In the genomic region with DNA sequence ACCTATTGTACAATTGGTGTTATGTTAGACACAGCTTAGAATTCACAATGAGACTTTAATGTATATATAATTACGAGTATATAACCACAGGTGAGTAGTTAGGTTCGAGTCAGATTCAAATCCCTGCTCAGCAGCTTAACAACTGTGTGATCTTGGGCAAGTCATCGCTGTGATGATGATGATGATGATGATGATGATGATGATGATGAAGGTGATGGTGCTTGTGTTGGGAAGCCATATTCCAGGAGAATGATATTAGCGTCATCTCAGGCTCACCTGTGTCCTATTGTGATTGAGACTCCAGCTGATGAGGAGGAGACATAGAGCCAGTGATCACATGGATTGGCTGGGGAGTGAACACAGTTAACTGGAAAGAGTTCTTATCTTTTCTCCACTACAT, we compare ENCODE assay signal across 31 cellular contexts. TPM values are rescaled to one million over a fixed set of nuclear protein-coding genes. Genes with fewer than 3 reads are reported as not detected.
"Had no signal": no experiment of that assay in that cellular context is flagged by ENCODE, and none has a peak within 500 bp of the region (broad histone marks: within the 10 kb centered on the region; RNA-seq: fewer than 3 reads in every experiment).

No MANE protein-coding gene starts in this region.

- H3K36me3 ChIP-seq: stomach, suprapubic skin, thoracic aorta, thyroid gland, tibial artery, tibial nerve, transverse colon, upper lobe of left lung, upper lobe of right lung, uterus, vagina had no signal

- H3K4me1 Mint-ChIP-seq: stimulated activated naive B cell treated with anti-CD40 and anti-IgM and Interleukin-4, amounts not matched to agents 10 μg/mL and 1 μg/mL and 100 μg/mL, for 72 hours had no signal

- FAIRE-seq: urothelium cell line had no signal

- H3K27ac ChIP-seq: stomach, suprapubic skin, testis, thoracic aorta, thyroid gland, tibial artery, tibial nerve, transverse colon, upper lobe of left lung, upper lobe of right lung, uterus, vagina had no signal

- H3K36me3 Mint-ChIP-seq: stimulated activated effector memory CD8-positive, alpha-beta T cell treated with anti-CD3 and anti-CD28 coated beads, Interleukin-12 subunit alpha, Interleukin-12 subunit beta, amount 100 ng/mL, for 72 hours; stimulated activated memory B cell treated with anti-CD40 and anti-IgM and Interleukin-4, amounts not matched to agents 10 μg/mL and 1 μg/mL and 100 μg/mL, for 72 hours; stimulated activated naive B cell treated with anti-CD40 and anti-IgM and Interleukin-4, amounts not matched to agents 10 μg/mL and 1 μg/mL and 100 μg/mL, for 72 hours; type B pancreatic cell had no signal

- H3K9me3 Mint-ChIP-seq: stimulated activated effector memory CD8-positive, alpha-beta T cell treated with anti-CD3 and anti-CD28 coated beads, Interleukin-12 subunit alpha, Interleukin-12 subunit beta, amount 100 ng/mL, for 72 hours; stimulated activated memory B cell treated with anti-CD40 and anti-IgM and Interleukin-4, amounts not matched to agents 10 μg/mL and 1 μg/mL and 100 μg/mL, for 72 hours; stimulated activated naive B cell treated with anti-CD40 and anti-IgM and Interleukin-4, amounts not matched to agents 10 μg/mL and 1 μg/mL and 100 μg/mL, for 72 hours; stimulated activated naive CD8-positive, alpha-beta T cell treated with anti-CD3 and anti-CD28 coated beads, Interleukin-15, amount 100 ng/mL, for 72 hours; stimulated activated naive CD8-positive, alpha-beta T cell treated with anti-CD3 and anti-CD28 coated beads, Interleukin-15, Interleukin-2, amounts not matched to agents 100 ng/mL and 50 ng/mL, for 24 hours; type B pancreatic cell had no signal

- H3K9me3 ChIP-seq: stomach, suprapubic skin, testis, thoracic aorta, thyroid gland, tibial artery, tibial nerve, transverse colon, upper lobe of left lung, upper lobe of right lung, uterus, vagina had no signal

- H3K4me3 Mint-ChIP-seq: stimulated activated effector memory CD8-positive, alpha-beta T cell treated with anti-CD3 and anti-CD28 coated beads, Interleukin-12 subunit alpha, Interleukin-12 subunit beta, amount 100 ng/mL, for 72 hours; stimulated activated memory B cell treated with anti-CD40 and anti-IgM and Interleukin-4, amounts not matched to agents 10 μg/mL and 1 μg/mL and 100 μg/mL, for 72 hours; stimulated activated naive B cell treated with anti-CD40 and anti-IgM and Interleukin-4, amounts not matched to agents 10 μg/mL and 1 μg/mL and 100 μg/mL, for 72 hours; stimulated activated naive CD8-positive, alpha-beta T cell treated with anti-CD3 and anti-CD28 coated beads, Interleukin-15, amount 100 ng/mL, for 72 hours; stimulated activated naive CD8-positive, alpha-beta T cell treated with anti-CD3 and anti-CD28 coated beads, Interleukin-15, Interleukin-2, amounts not matched to agents 100 ng/mL and 50 ng/mL, for 24 hours; type B pancreatic cell had no signal

- H3K4me1 ChIP-seq: stomach, suprapubic skin, testis, thyroid gland, tibial artery, tibial nerve, transverse colon, upper lobe of left lung, upper lobe of right lung, uterus, vagina had no signal

- H3K27ac Mint-ChIP-seq: stimulated activated effector memory CD8-positive, alpha-beta T cell treated with anti-CD3 and anti-CD28 coated beads, Interleukin-12 subunit alpha, Interleukin-12 subunit beta, amount 100 ng/mL, for 72 hours; stimulated activated memory B cell treated with anti-CD40 and anti-IgM and Interleukin-4, amounts not matched to agents 10 μg/mL and 1 μg/mL and 100 μg/mL, for 72 hours; stimulated activated naive B cell treated with anti-CD40 and anti-IgM and Interleukin-4, amounts not matched to agents 10 μg/mL and 1 μg/mL and 100 μg/mL, for 72 hours; stimulated activated naive CD8-positive, alpha-beta T cell treated with anti-CD3 and anti-CD28 coated beads, Interleukin-15, amount 100 ng/mL, for 72 hours; stimulated activated naive CD8-positive, alpha-beta T cell treated with anti-CD3 and anti-CD28 coated beads, Interleukin-15, Interleukin-2, amounts not matched to agents 100 ng/mL and 50 ng/mL, for 24 hours; type B pancreatic cell had no signal

- H3K27me3 ChIP-seq: testis, thyroid gland, tibial nerve, upper lobe of left lung, uterus, vagina had no signal

- H3K4me3 ChIP-seq: stomach, suprapubic skin, testis, thoracic aorta, thyroid gland, tibial artery, tibial nerve, transverse colon, upper lobe of left lung, upper lobe of right lung, uterus, vagina had no signal

- ATAC-seq: stimulated activated effector memory CD8-positive, alpha-beta T cell treated with anti-CD3 and anti-CD28 coated beads, Interleukin-12 subunit alpha, Interleukin-12 subunit beta, amount 100 ng/mL, for 72 hours; stimulated activated memory B cell treated with anti-CD40 and anti-IgM and Interleukin-4, amounts not matched to agents 10 μg/mL and 1 μg/mL and 100 μg/mL, for 72 hours; stimulated activated naive B cell treated with anti-CD40 and anti-IgM and Interleukin-4, amounts not matched to agents 10 μg/mL and 1 μg/mL and 100 μg/mL, for 72 hours; stimulated activated naive CD8-positive, alpha-beta T cell treated with anti-CD3 and anti-CD28 coated beads, Interleukin-15, amount 100 ng/mL, for 72 hours; stimulated activated naive CD8-positive, alpha-beta T cell treated with anti-CD3 and anti-CD28 coated beads, Interleukin-15, Interleukin-2, amounts not matched to agents 100 U/mL and 50 U/mL, for 24 hours; upper lobe of right lung had no signal

- DNase-seq: stimulated activated CD4-positive, alpha-beta T cell treated with anti-CD3 and anti-CD28 coated beads, Interleukin-2, amount 100 ng/mL, for 48 hours; stimulated activated CD4-positive, alpha-beta T cell treated with anti-CD3 and anti-CD28 coated beads, Interleukin-4, amount 100 ng/mL, for 1 hour; stimulated activated CD4-positive, alpha-beta T cell treated with anti-CD3 and anti-CD28 coated beads, Interleukin-4, amount 100 ng/mL, for 24 hours; stimulated activated CD4-positive, alpha-beta T cell treated with anti-CD3 and anti-CD28 coated beads, Interleukin-4, amount 100 ng/mL, for 4 hours; stimulated activated CD8-positive, alpha-beta memory T cell treated with anti-CD3 and anti-CD28 coated beads, Interleukin-4, amount 100 ng/mL, for 48 hours; stimulated activated naive B cell treated with anti-CD40 and anti-IgM and Interleukin-4, amounts not matched to agents 10 μg/mL and 1 μg/mL and 100 μg/mL, for 72 hours; stimulated activated naive CD4-positive, alpha-beta T cell; stimulated activated naive CD4-positive, alpha-beta T cell treated with Interleukin-2 at 50 U/mL for 16 hours; stimulated activated naive CD8-positive, alpha-beta T cell treated with anti-CD3 and anti-CD28 coated beads, Interleukin-15, amount 100 ng/mL, for 72 hours; stimulated activated naive CD8-positive, alpha-beta T cell treated with anti-CD3 and anti-CD28 coated beads, Interleukin-15, Interleukin-2, amounts not matched to agents 100 U/mL and 50 U/mL, for 24 hours; stomach; substantia nigra; testis; thyroid gland; tibial artery; transverse colon; trophoblast cell; upper lobe of left lung; upper lobe of right lung; uterus had no signal

RNA-seq across cellular contexts. Expression of gene RFX4, which starts 16.5 kb away (rescaled TPM):
- total RNA-seq: stomach, suprapubic skin, thoracic aorta, tibial nerve, transverse colon, upper lobe of left lung, upper lobe of right lung, ureter, urinary bladder, uterus, vagina had no signal
- polyA plus RNA-seq: stomach, urinary bladder had no signal
